Comparison of ENCODE assay signal across 15 cellular contexts in the genomic region with DNA sequence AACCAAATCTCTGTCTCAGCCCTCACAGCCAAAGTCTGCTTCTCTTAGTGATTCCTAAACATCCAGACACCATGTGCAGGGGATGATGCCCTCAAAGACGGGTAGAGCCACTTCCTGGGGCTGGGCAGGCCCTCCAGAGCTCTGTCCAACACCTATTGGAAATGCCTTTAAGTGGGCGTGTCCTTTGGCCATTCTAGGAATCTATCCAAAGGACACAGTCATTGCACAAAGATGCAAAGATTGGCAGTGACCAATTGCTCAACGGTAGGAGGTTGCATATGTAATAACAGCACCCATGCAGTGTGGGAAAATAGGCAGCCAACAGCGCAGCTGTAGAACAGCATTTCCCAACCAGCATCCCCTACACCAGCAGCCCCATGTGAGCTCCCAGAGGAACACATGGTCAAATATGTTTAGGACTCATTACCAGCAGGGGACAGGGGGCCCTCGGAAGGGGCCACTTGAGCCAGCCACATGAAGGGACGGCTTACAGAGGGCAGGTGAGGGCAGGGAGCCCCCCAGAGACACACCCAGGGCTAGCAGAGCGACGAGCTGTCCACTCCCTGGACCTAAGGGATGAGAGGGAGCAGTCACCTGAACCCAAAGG.
DNase-seq lines count a peak whose midpoint lies in the region; ATAC-seq and TF ChIP-seq lines count a peak whose summit lies in the region.
"Had no signal": no experiment of that assay in that cellular context is flagged by ENCODE, and none has a peak within 500 bp of the region (broad histone marks: within the 10 kb centered on the region; RNA-seq: fewer than 3 reads in every experiment).

No MANE protein-coding gene starts in this region.

- no peaks in the 10 kb centered on the region for H3K36me3 ChIP-seq in BLaER1 treated with 17β-estradiol and CSF1 and Interleukin-3, amounts not matched to agents 10 nM and 100 nM
- H3K36me3 ChIP-seq in CD8-positive, alpha-beta T cell (ENCODE audit: insufficient read depth, low read length) = no peaks in the 10 kb centered on the region

- H3K4me1 Mint-ChIP-seq in CD8-positive, alpha-beta T cell (ENCODE audit: low read depth) = no peaks in the 10 kb centered on the region
- H3K4me1 Mint-ChIP-seq: stimulated activated naive CD8-positive, alpha-beta T cell treated with anti-CD3 and anti-CD28 coated beads, Interleukin-15, amount 100 ng/mL, for 72 hours had no signal

- H3K27me3 Mint-ChIP-seq in CD8-positive, alpha-beta T cell (ENCODE audit: low read depth) = no peaks in the 10 kb centered on the region
- H3K27me3 Mint-ChIP-seq: stimulated activated naive CD8-positive, alpha-beta T cell treated with anti-CD3 and anti-CD28 coated beads, Interleukin-15, amount 100 ng/mL, for 72 hours had no signal

- CTCF ChIA-PET in CD8-positive, alpha-beta T cell (lab: Charles Lee) = no interaction called here

- peak overlapping the region in 8 of 11 experiments; percentile 18 to 87 (median 73); a peak in 13 of 22 replicates for H3K4me2 ChIP-seq in BLaER1 treated with 17β-estradiol and CSF1 and Interleukin-3, amounts not matched to agents 10 nM and 100 nM

- H3K4me1 ChIP-seq in BLaER1 treated with 17β-estradiol and CSF1 and Interleukin-3, amounts not matched to agents 10 nM and 100 nM = peaks cover 4 to 57% (median 37%) of the 10 kb centered on the region in 10 experiments
- no peaks in the 10 kb centered on the region for H3K4me1 ChIP-seq in CD8-positive, alpha-beta T cell (ENCODE audit: insufficient read depth, low read length)

- H3K4me3 Mint-ChIP-seq in CD8-positive, alpha-beta T cell = no peak overlapping the region
- H3K4me3 Mint-ChIP-seq: memory B cell; stimulated activated naive CD8-positive, alpha-beta T cell treated with anti-CD3 and anti-CD28 coated beads, Interleukin-15, amount 100 ng/mL, for 72 hours had no signal

- no peak overlapping the region for H3K27ac ChIP-seq in BLaER1 treated with 17β-estradiol and CSF1 and Interleukin-3, amounts not matched to agents 10 nM and 100 nM
- H3K27ac ChIP-seq in CD8-positive, alpha-beta T cell (ENCODE audit: low read depth, low read length) = no peak overlapping the region

- no peak overlapping the region for H3K27ac Mint-ChIP-seq in CD8-positive, alpha-beta T cell
- H3K27ac Mint-ChIP-seq: memory B cell; stimulated activated naive CD8-positive, alpha-beta T cell treated with anti-CD3 and anti-CD28 coated beads, Interleukin-15, amount 100 ng/mL, for 72 hours had no signal

- no peaks in the 10 kb centered on the region for H3K36me3 Mint-ChIP-seq in CD8-positive, alpha-beta T cell

- DNase-seq in HuH-7 (ENCODE audit: low spot score) = peak; percentile 59
- peak; percentile 90 for DNase-seq in astrocyte of the hippocampus (ENCODE audit: low read depth, low spot score)
- peak; percentile 28 for DNase-seq in kidney glomerular epithelial cell (lab: John Stamatoyannopoulos, UW)
- no peak for DNase-seq in CD8-positive, alpha-beta T cell
- no peak for DNase-seq in superior temporal gyrus (ENCODE audit: extremely low spot score)
- no peak for DNase-seq in OCI-M2 (lab: John Stamatoyannopoulos, UW; ENCODE audit: unreplicated experiment)
- no peak for DNase-seq in SKM-1 (lab: John Stamatoyannopoulos, UW; ENCODE audit: unreplicated experiment)
- DNase-seq: activated CD4-positive, alpha-beta T cell treated with anti-CD3 and anti-CD28 coated beads for 4 hours; activated effector memory CD4-positive, alpha-beta T cell treated with anti-CD3 and anti-CD28 coated beads, Interleukin-2, amount 50 U/mL, for 16 hours; COR-L47; stimulated activated CD4-positive, alpha-beta T cell treated with anti-CD3 and anti-CD28 coated beads, Interleukin-4, amount 100 ng/mL, for 4 hours; stimulated activated naive CD8-positive, alpha-beta T cell treated with anti-CD3 and anti-CD28 coated beads, Interleukin-15, amount 100 ng/mL, for 72 hours had no signal

- no peaks in the 10 kb centered on the region for H3K9me3 Mint-ChIP-seq in CD8-positive, alpha-beta T cell
- H3K9me3 Mint-ChIP-seq: memory B cell; stimulated activated naive CD8-positive, alpha-beta T cell treated with anti-CD3 and anti-CD28 coated beads, Interleukin-15, amount 100 ng/mL, for 72 hours had no signal

- H3K9ac ChIP-seq in BLaER1 treated with 17β-estradiol and CSF1 and Interleukin-3, amounts not matched to agents 10 nM and 100 nM = no peak overlapping the region

- TF ChIP-seq CTCF in CD8-positive, alpha-beta T cell (IDR thresholded peaks at IDR 0.05) = no peak

- H3K27me3 ChIP-seq in BLaER1 treated with 17β-estradiol and CSF1 and Interleukin-3, amounts not matched to agents 10 nM and 100 nM = peaks cover 0 to 13% (median 0%) of the 10 kb centered on the region in 11 experiments; a peak in 4 of 22 replicates
- H3K27me3 ChIP-seq in CD8-positive, alpha-beta T cell (ENCODE audit: insufficient read depth, low read length) = no peaks in the 10 kb centered on the region

- POLR2A ChIA-PET in CD8-positive, alpha-beta T cell (lab: Charles Lee) = no interaction called here

- intact Hi-C loops in CD8-positive, alpha-beta T cell (cut with DNase I, micrococcal nuclease) = no loop called here

- peaks cover 0 to 25% (median 0%) of the 10 kb centered on the region in 11 experiments; a peak in 3 of 22 replicates for H4K20me1 ChIP-seq in BLaER1 treated with 17β-estradiol and CSF1 and Interleukin-3, amounts not matched to agents 10 nM and 100 nM

- ATAC-seq in CD8-positive, alpha-beta T cell = no peak
- ATAC-seq: GM12878; stimulated activated naive CD8-positive, alpha-beta T cell treated with anti-CD3 and anti-CD28 coated beads, Interleukin-15, amount 100 ng/mL, for 72 hours had no signal

- H3K9me3 ChIP-seq in BLaER1 treated with 17β-estradiol and CSF1 and Interleukin-3, amounts not matched to agents 10 nM and 100 nM (replicated peaks in 1 of 11) = no peaks in the 10 kb centered on the region
- H3K9me3 ChIP-seq in CD8-positive, alpha-beta T cell (ENCODE audit: low read length) = no peaks in the 10 kb centered on the region

- H3K4me3 ChIP-seq in BLaER1 treated with 17β-estradiol and CSF1 and Interleukin-3, amounts not matched to agents 10 nM and 100 nM = no peak overlapping the region
- no peak overlapping the region for H3K4me3 ChIP-seq in CD8-positive, alpha-beta T cell (ENCODE audit: low read depth, low read length)
- H3K4me3 ChIP-seq: GM12878 had no signal

Comparison
In these comparisons a context has a peak if more than half of its experiments do, and no peak if none do; other contexts are left out.
1. DNase-seq: peak in HuH-7 (single experiment), astrocyte of the hippocampus (single experiment) and kidney glomerular epithelial cell (single experiment); none in CD8-positive, alpha-beta T cell (0 of 7), superior temporal gyrus (single experiment), OCI-M2 (single experiment) and SKM-1 (single experiment).